Comparison of ENCODE assay signal across 10 cellular contexts in the genomic region with DNA sequence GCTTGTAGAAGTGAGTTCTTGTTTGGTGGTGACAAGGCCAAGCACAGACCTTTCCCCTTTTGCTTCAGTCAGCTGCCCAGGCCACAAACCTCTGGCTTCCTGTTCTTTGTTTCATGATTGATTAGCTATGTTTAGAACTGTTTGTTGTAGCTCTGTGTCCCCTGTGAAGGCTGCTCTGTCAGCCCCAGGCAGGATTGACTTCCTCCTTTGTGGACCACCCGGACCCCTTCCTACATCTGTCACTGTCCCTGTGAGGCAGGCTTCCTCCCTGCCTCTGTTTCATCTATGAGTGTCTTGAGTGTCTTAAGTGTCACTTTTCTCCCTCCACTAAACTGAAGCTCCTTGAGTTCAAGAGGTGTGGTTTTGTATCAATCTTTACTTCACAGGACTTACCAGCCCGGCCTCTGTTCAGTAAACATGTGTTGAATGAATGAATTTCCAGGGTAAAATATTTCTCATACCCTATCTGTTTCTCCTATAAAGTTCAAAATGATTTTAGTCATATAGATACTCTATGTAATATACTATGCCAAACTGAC.
DNase-seq lines count a peak whose midpoint lies in the region; ATAC-seq, FAIRE-seq and TF ChIP-seq lines count a peak whose summit lies in the region.
"Had no signal": no experiment of that assay in that cellular context is flagged by ENCODE, and none has a peak within 500 bp of the region (broad histone marks: within the 10 kb centered on the region; RNA-seq: fewer than 3 reads in every experiment).

No MANE protein-coding gene starts in this region.

- H3K79me1 ChIP-seq in trophoblast cell (ENCODE audit: low read length), result no peaks in the 10 kb centered on the region

- no peak overlapping the region for H3K4me3 ChIP-seq in trophoblast cell (ENCODE audit: low read depth, low read length)
- no peak overlapping the region for H3K4me3 ChIP-seq in H7 (ENCODE audit: insufficient read depth, low read depth, low read length)

- no peak overlapping the region for H2BK12ac ChIP-seq in trophoblast cell (ENCODE audit: low read length)

- H3K4me2 ChIP-seq in trophoblast cell (ENCODE audit: low read length), result no peak overlapping the region

- H3K23ac ChIP-seq in trophoblast cell (ENCODE audit: low read length), result no peak overlapping the region

- no peak overlapping the region for H3K18ac ChIP-seq in trophoblast cell (ENCODE audit: low read length)

- ATAC-seq in GM19467 (IDR thresholded peaks at IDR 0.05; ENCODE audit: unreplicated experiment) (peak; percentile 92), HG03159 (IDR thresholded peaks at IDR 0.05; ENCODE audit: unreplicated experiment) (peak; percentile 93)
- peak; percentile 68 for ATAC-seq in central memory CD8-positive, alpha-beta T cell (replicated peaks; ENCODE audit: extremely low read depth, poor library complexity, severe bottlenecking)

- H3K4me1 ChIP-seq in trophoblast cell (ENCODE audit: control insufficient read depth in 1 of 2, insufficient read depth in 2 of 2, low read length in 2 of 2), result no peaks in the 10 kb centered on the region

- peaks cover 6 to 15% of the 10 kb centered on the region in 2 experiments for H3K36me3 ChIP-seq in trophoblast cell (ENCODE audit: control insufficient read depth in 1 of 2, insufficient read depth in 2 of 2, low read length in 2 of 2)
- no peaks in the 10 kb centered on the region; the same call in 1 of the 2 replicates for H3K36me3 ChIP-seq in H7 (replicated peaks; ENCODE audit: control insufficient read depth, insufficient read depth, low read length)

- no peak overlapping the region for H2BK5ac ChIP-seq in trophoblast cell (ENCODE audit: low read depth, low read length, poor library complexity)

- peak overlapping the region; percentile 91 for H3K27ac Mint-ChIP-seq in central memory CD8-positive, alpha-beta T cell (ENCODE audit: low read depth)

- no peaks in the 10 kb centered on the region for H3K9me3 Mint-ChIP-seq in central memory CD8-positive, alpha-beta T cell

- H3K14ac ChIP-seq in trophoblast cell (ENCODE audit: low read length), result no peak overlapping the region

- H4K12ac ChIP-seq in trophoblast cell (ENCODE audit: low read depth, low read length), result no peak overlapping the region

- no peak for FAIRE-seq in GM12891 (lab: Jason Lieb, UNC)

- H2AFZ ChIP-seq in trophoblast cell (ENCODE audit: insufficient read depth, low read length, poor library complexity), result no peak overlapping the region

- peaks cover 19% of the 10 kb centered on the region for H3K4me1 Mint-ChIP-seq in central memory CD8-positive, alpha-beta T cell

- peaks cover 17% of the 10 kb centered on the region for H3K36me3 Mint-ChIP-seq in central memory CD8-positive, alpha-beta T cell (ENCODE audit: insufficient read depth)

- no peak overlapping the region for H2AK5ac ChIP-seq in trophoblast cell (ENCODE audit: low read length)

- no peak overlapping the region for H4K8ac ChIP-seq in trophoblast cell (ENCODE audit: low read depth, low read length)

- no peaks in the 10 kb centered on the region for H3K79me2 ChIP-seq in trophoblast cell (ENCODE audit: control insufficient read depth, insufficient read depth, low read length, poor library complexity)

- no peak overlapping the region for H3K4ac ChIP-seq in trophoblast cell (ENCODE audit: low read depth, low read length)

- no peak for DNase-seq in GM12891 (ENCODE audit: insufficient read length, low spot score)
- DNase-seq in central memory CD8-positive, alpha-beta T cell (ENCODE audit: low spot score in 2 of 2), result no peak
- no peak for DNase-seq in trophoblast cell
- no peak for DNase-seq in H7
- DNase-seq in NCI-H1436 (lab: John Stamatoyannopoulos, UW), result no peak
- DNase-seq in NCI-H128 (lab: John Stamatoyannopoulos, UW; ENCODE audit: unreplicated experiment), result no peak
- DNase-seq: erythroblast, NCI-H1694 had no signal

- H2BK120ac ChIP-seq in trophoblast cell (ENCODE audit: insufficient read depth, low read length, poor library complexity), result no peak overlapping the region

- no peak overlapping the region for H3K4me3 Mint-ChIP-seq in central memory CD8-positive, alpha-beta T cell

- no peak overlapping the region for H3K9ac ChIP-seq in trophoblast cell (ENCODE audit: low read length)

- H3K27ac ChIP-seq in trophoblast cell (ENCODE audit: low read depth, low read length), result no peak overlapping the region

- no peak for TF ChIP-seq POLR2A in GM12891 (IDR thresholded peaks at IDR 0.05; ENCODE audit: low read depth, low read length)

- H3K27me3 ChIP-seq in trophoblast cell (ENCODE audit: insufficient read depth, low read length), result no peaks in the 10 kb centered on the region
- no peaks in the 10 kb centered on the region for H3K27me3 ChIP-seq in H7 (ENCODE audit: control insufficient read depth, insufficient read depth, low read length)

- H3K27me3 Mint-ChIP-seq in central memory CD8-positive, alpha-beta T cell, result no peaks in the 10 kb centered on the region

- H4K91ac ChIP-seq in trophoblast cell (ENCODE audit: low read depth, low read length), result no peak overlapping the region

- no peaks in the 10 kb centered on the region for H3K9me3 ChIP-seq in trophoblast cell (ENCODE audit: insufficient read depth, low read depth, low read length)

- WGBS in trophoblast cell (ENCODE audit: extremely low coverage, insufficient coverage, insufficient read length), result no CpG with 5 or more reads among the region's 2 CpGs

TF ChIP-seq in GM12891, 5 proteins besides CTCF, POLR2A, EP300 and RAD21:
- TF ChIP-seq POLR2AphosphoS5 (IDR thresholded peaks at IDR 0.05; ENCODE audit: low read depth, low read length) (no peak), TAF1 (IDR thresholded peaks at IDR 0.05; ENCODE audit: low read depth, low read length) (no peak), SPI1 (IDR thresholded peaks at IDR 0.05; ENCODE audit: low read depth, low read length) (peak; percentile 34; the same call in 1 of the 2 replicates), POU2F2 (IDR thresholded peaks at IDR 0.05; ENCODE audit: low read depth, low read length) (no peak)
TF ChIP-seq in GM12891: peak in this region for 1.
